ENCODE assay signal across 1 cellular context in genomic region chr3:52873433-52874159, GRCh38.
A peak's percentile ranks its signal among the peaks of the same experiment; 100 is the strongest.
TF ChIP-seq lines count a peak whose summit lies in the region.

No MANE protein-coding gene starts in this region.

TF ChIP-seq in H1, 55 proteins besides CTCF, POLR2A, EP300 and RAD21:
- no peak for TF ChIP-seq RBBP5 (IDR thresholded peaks at IDR 0.05; ENCODE audit: borderline replicate concordance, low read depth, low read length)
- no peak for TF ChIP-seq CBX8 (IDR thresholded peaks at IDR 0.05; ENCODE audit: borderline replicate concordance, low read depth, low read length)
- TF ChIP-seq HDAC2 (IDR thresholded peaks at IDR 0.05; ENCODE audit: borderline replicate concordance in 1 of 2, low read depth in 2 of 2, low read length in 2 of 2) = no peak
- TF ChIP-seq BACH1 (IDR thresholded peaks at IDR 0.05; ENCODE audit: low read length) = peak; percentile 65; the same call in 1 of the 2 replicates
- no peak for TF ChIP-seq USF2 (IDR thresholded peaks at IDR 0.05; ENCODE audit: low read length)
